ENCODE assay signal across 20 cellular contexts in genomic region chr15:71444866-71445590, GRCh38.
DNase-seq lines count a peak whose midpoint lies in the region; ATAC-seq, FAIRE-seq and TF ChIP-seq lines count a peak whose summit lies in the region.
"Had no signal": no experiment of that assay in that cellular context is flagged by ENCODE, and none has a peak within 500 bp of the region (broad histone marks: within the 10 kb centered on the region; RNA-seq: fewer than 3 reads in every experiment).

No MANE protein-coding gene starts in this region.

- ATAC-seq in RWPE2 (ENCODE audit: low read depth) (peak; percentile 74), GM21367 (IDR thresholded peaks at IDR 0.05; ENCODE audit: unreplicated experiment) (no peak), GM18858 (IDR thresholded peaks at IDR 0.05; ENCODE audit: unreplicated experiment) (no peak)
- ATAC-seq: GM23338 had no signal

- no peak for FAIRE-seq in H54 (lab: Jason Lieb, UNC)

- POLR2A ChIA-PET in HEK293 (lab: Yijun Ruan, JAX) = interaction anchor here (1.1 to 2.4 kb wide), 2 partner anchors 320 to 330 kb away, joined by 3 to 5 read pairs; partner anchors contain the start of gene THSD4

- H3K27ac ChIP-seq in HEK293 (ENCODE audit: extremely low read depth, low read depth, low read length) (no peak overlapping the region), RWPE2 (ENCODE audit: poor library complexity, severe bottlenecking) (peak overlapping the region; percentile 100)
- H3K27ac ChIP-seq: gastrocnemius medialis, testis had no signal

- H3K36me3 ChIP-seq in HEK293 (ENCODE audit: control insufficient read depth in 2 of 2, insufficient read depth in 1 of 2, low read length in 2 of 2) (no peaks in the 10 kb centered on the region), RWPE2 (ENCODE audit: low read depth) (peaks cover 15% of the 10 kb centered on the region; the same call in 1 of the 2 replicates)
- H3K36me3 ChIP-seq: gastrocnemius medialis had no signal

- CTCF ChIA-PET in HEK293 (lab: Yijun Ruan, JAX) = interaction anchor here (0.6 to 3.3 kb wide), 14 partner anchors 38 to 878 kb away, joined by 3 to 37 read pairs (median 4); no protein-coding TSS in a partner anchor

- H3K4me3 ChIP-seq in HEK293 (ENCODE audit: low read depth, low read length) (no peak overlapping the region), RWPE2 (ENCODE audit: severe bottlenecking) (no peak overlapping the region), fibroblast of mammary gland (ENCODE audit: control insufficient read depth, low read depth, low read length) (no peak overlapping the region)
- H3K4me3 ChIP-seq: gastrocnemius medialis, GM23338, testis had no signal

- DNase-seq in A172 (ENCODE audit: low spot score) (peak; percentile 51), RWPE2 (ENCODE audit: low spot score) (peak; percentile 81), fibroblast of mammary gland (ENCODE audit: low read depth) (peak; percentile 76), NCI-H2227 treated with DMSO at 0.1 percent for 48 hours (lab: John Stamatoyannopoulos, UW) (no peak), H54 (ENCODE audit: insufficient read length, low spot score) (no peak)
- DNase-seq: activated CD4-positive, CD25-positive, alpha-beta regulatory T cell treated with anti-CD3 and anti-CD28 coated beads, Interleukin-2, amount 50 U/mL, for 72 hours; activated CD8-positive, alpha-beta memory T cell treated with anti-CD3 and anti-CD28 coated beads, Interleukin-2, amount 50 U/mL, for 48 hours; activated naive CD4-positive, alpha-beta T cell treated with anti-CD3 and anti-CD28 coated beads, Interleukin-2, amount 50 U/mL, for 16 hours; Caco-2; effector CD8-positive, alpha-beta T cell; gastrocnemius medialis; NCI-H1694 treated with DMSO at 0.1 percent for 48 hours; NCI-H526; retina; stimulated activated CD4-positive, alpha-beta T cell treated with anti-CD3 and anti-CD28 coated beads, Interleukin-1b, Interleukin-23, amount 100 ng/mL, for 48 hours; testis had no signal

- no peak for TF ChIP-seq POLR2A in H54 (IDR thresholded peaks at IDR 0.05; ENCODE audit: low read depth, low read length)

- H3K9me3 ChIP-seq in HEK293 (ENCODE audit: control insufficient read depth, insufficient read depth, low read depth, low read length) (no peaks in the 10 kb centered on the region), RWPE2 (ENCODE audit: severe bottlenecking) (no peaks in the 10 kb centered on the region)
- H3K9me3 ChIP-seq: Caco-2, gastrocnemius medialis, testis had no signal

- H3K4me1 ChIP-seq in HEK293 (ENCODE audit: control insufficient read depth, insufficient read depth, low read length) (peaks cover 13% of the 10 kb centered on the region), RWPE2 (ENCODE audit: insufficient read depth, poor library complexity, severe bottlenecking) (peaks cover 66% of the 10 kb centered on the region)

- no peaks in the 10 kb centered on the region for H3K27me3 ChIP-seq in RWPE2 (ENCODE audit: insufficient read depth, poor library complexity, severe bottlenecking)
- H3K27me3 ChIP-seq: gastrocnemius medialis, testis had no signal

- TF ChIP-seq CTCF in HEK293 (tag by site-specific recombination; IDR thresholded peaks at IDR 0.05) = no peak
- TF ChIP-seq CTCF in RWPE2 (IDR thresholded peaks at IDR 0.05; ENCODE audit: poor library complexity, severe bottlenecking) = no peak
- TF ChIP-seq CTCF in fibroblast of mammary gland (conservative IDR thresholded peaks at IDR 0.05; ENCODE audit: control insufficient read depth, insufficient read depth, low read depth, low read length) = no peak

TF ChIP-seq in HEK293, 187 proteins besides CTCF, POLR2A, EP300 and RAD21:
- TF ChIP-seq ZNF394 (tag by site-specific recombination; IDR thresholded peaks at IDR 0.05; ENCODE audit: borderline replicate concordance) = 0 out of 2 replicates have a peak, but pooled peaks have one; percentile 20
- peak; percentile 43; the same call in 1 of the 2 replicates for TF ChIP-seq RBAK (tag by site-specific recombination; IDR thresholded peaks at IDR 0.05)
- TF ChIP-seq ZNF792 (tag by site-specific recombination; IDR thresholded peaks at IDR 0.05) = no peak
- TF ChIP-seq MEIS1 (CRISPR knock-in tag; IDR thresholded peaks at IDR 0.05; ENCODE audit: borderline replicate concordance) = 0 out of 2 replicates have a peak, but pooled peaks have one; percentile 15
- TF ChIP-seq ZNF473 (tag by site-specific recombination; IDR thresholded peaks at IDR 0.05) = no peak
- peak; percentile 50; the same call in 1 of the 2 replicates for TF ChIP-seq ZNF184 (tag by site-specific recombination; IDR thresholded peaks at IDR 0.05)
- no peak for TF ChIP-seq ZNF513 (tag by site-specific recombination; IDR thresholded peaks at IDR 0.05)
- TF ChIP-seq ZNF266 (tag by site-specific recombination; IDR thresholded peaks at IDR 0.05; ENCODE audit: low read depth) = no peak
- TF ChIP-seq SP7 (tag by site-specific recombination; IDR thresholded peaks at IDR 0.05) = peak; percentile 24; the same call in 1 of the 2 replicates
- TF ChIP-seq FEZF1 (tag by site-specific recombination; IDR thresholded peaks at IDR 0.05) = peak; percentile 33; the same call in 1 of the 2 replicates

Comparison
In these comparisons a context has a peak if more than half of its experiments do, and no peak if none do; other contexts are left out.
1. DNase-seq: peak in A172 (single experiment), RWPE2 (single experiment) and fibroblast of mammary gland (single experiment); none in NCI-H2227 treated with DMSO at 0.1 percent for 48 hours (single experiment) and H54 (single experiment).